13 cellular contexts compared by ENCODE assay signal in the genomic region with DNA sequence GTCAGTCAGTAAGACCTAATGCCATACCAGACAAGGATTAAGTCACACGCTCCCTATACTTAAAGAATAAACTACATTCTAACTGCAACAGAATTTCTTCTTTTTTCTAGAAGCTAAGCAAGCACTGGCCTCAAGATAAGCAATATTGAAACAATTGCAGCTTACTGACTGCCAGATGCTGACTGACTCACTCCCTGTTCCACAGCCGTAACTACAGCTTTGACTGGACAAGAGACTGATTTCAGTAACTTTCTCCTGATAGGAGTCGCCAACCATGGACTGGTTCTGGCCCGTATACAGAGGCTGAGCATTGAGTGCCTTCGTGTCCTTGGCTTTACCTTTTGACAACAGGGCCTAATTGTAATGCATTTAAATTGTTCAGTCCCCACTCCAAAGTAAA.
DNase-seq lines count a peak whose midpoint lies in the region; TF ChIP-seq lines count a peak whose summit lies in the region.
"Had no signal": no experiment of that assay in that cellular context is flagged by ENCODE, and none has a peak within 500 bp of the region (broad histone marks: within the 10 kb centered on the region; RNA-seq: fewer than 3 reads in every experiment).

No MANE protein-coding gene starts in this region.

- H3K9me3 ChIP-seq in adipocyte (ENCODE audit: control insufficient read depth, low read length) (no peaks in the 10 kb centered on the region), testis (no peaks in the 10 kb centered on the region)
- H3K9me3 ChIP-seq: neutrophil had no signal

- WGBS in testis, 2 donors = 68 to 73% methylated on average over 5 of the region's 5 CpGs

- TF ChIP-seq POLR2A in testis (IDR thresholded peaks at IDR 0.05) = no peak

- TF ChIP-seq CTCF in foreskin fibroblast (IDR thresholded peaks at IDR 0.05; ENCODE audit: low read depth, low read length) (no peak), testis (IDR thresholded peaks at IDR 0.05) (no peak)

- H3K9ac ChIP-seq in adipocyte (ENCODE audit: low read length) = no peak overlapping the region

- H3K36me3 ChIP-seq in adipocyte (ENCODE audit: control insufficient read depth, insufficient read depth, low read length, severe bottlenecking) (peaks cover 41% of the 10 kb centered on the region), testis (ENCODE audit: low read depth, missing control alignments) (no peaks in the 10 kb centered on the region)

- intact Hi-C loops in testis (cut with DNase I; ENCODE audit: low total_unique reads) = no loop called here

- H3K4me1 ChIP-seq in adipocyte (ENCODE audit: control insufficient read depth, insufficient read depth, low read length) = peaks cover 8% of the 10 kb centered on the region
- H3K4me1 ChIP-seq in testis = peaks cover 10% of the 10 kb centered on the region

- H3K27ac ChIP-seq in testis = peak overlapping the region; percentile 57 to 58
- H3K27ac ChIP-seq: neutrophil had no signal

- peak; percentile 5 to 15 (median 8) for DNase-seq in stimulated activated CD4-positive, alpha-beta T cell treated with anti-CD3 and anti-CD28 coated beads, Interleukin-12 subunit alpha, Interleukin-12 subunit beta, amount 100 ng/mL, for 48 hours (ENCODE audit: low read depth in 2 of 3, low spot score in 1 of 3)
- no peak for DNase-seq in stimulated activated CD4-positive, alpha-beta T cell treated with anti-CD3 and anti-CD28 coated beads, Interleukin-4, amount 100 ng/mL, for 1 hour
- DNase-seq in adipocyte (ENCODE audit: low read depth) = peak; percentile 34
- peak; percentile 13 to 53 for DNase-seq in foreskin fibroblast
- peak; percentile 79 for DNase-seq in testis
- DNase-seq in NCI-H128 (lab: John Stamatoyannopoulos, UW; ENCODE audit: unreplicated experiment) = no peak
- DNase-seq in A172 (ENCODE audit: low spot score) = no peak
- no peak for DNase-seq in NK-92 treated with Interleukin-12 subunit alpha and Interleukin-12 subunit beta, amount 100 ng/mL, for 24 hours (lab: John Stamatoyannopoulos, UW)
- DNase-seq: activated CD4-positive, alpha-beta T cell treated with anti-CD3 and anti-CD28 coated beads, Interleukin-2, amount 10 ng/mL, durations not matched to agents 7 days and 5 days; MM.1S; NCI-H774; trophoblast cell had no signal

- H3K27me3 ChIP-seq in adipocyte (replicated peaks; ENCODE audit: control insufficient read depth, insufficient read depth, low read length) (no peaks in the 10 kb centered on the region), testis (no peaks in the 10 kb centered on the region)
- H3K27me3 ChIP-seq: neutrophil had no signal

- H3K4me3 ChIP-seq in adipocyte (ENCODE audit: low read length) = no peak overlapping the region
- no peak overlapping the region for H3K4me3 ChIP-seq in foreskin fibroblast (ENCODE audit: low read depth in 1 of 2, low read length in 2 of 2)
- no peak overlapping the region for H3K4me3 ChIP-seq in testis

Comparison
In these comparisons a context has a peak if more than half of its experiments do, and no peak if none do; other contexts are left out.
1. DNase-seq: peak in stimulated activated CD4-positive, alpha-beta T cell treated with anti-CD3 and anti-CD28 coated beads, Interleukin-12 subunit alpha, Interleukin-12 subunit beta, amount 100 ng/mL, for 48 hours (3 of 3), adipocyte (single experiment), foreskin fibroblast (2 of 2) and testis (single experiment); none in stimulated activated CD4-positive, alpha-beta T cell treated with anti-CD3 and anti-CD28 coated beads, Interleukin-4, amount 100 ng/mL, for 1 hour (single experiment), NCI-H128 (single experiment), A172 (single experiment) and NK-92 treated with Interleukin-12 subunit alpha and Interleukin-12 subunit beta, amount 100 ng/mL, for 24 hours (single experiment).